ENCODE assay signal across 9 cellular contexts in the genomic region with DNA sequence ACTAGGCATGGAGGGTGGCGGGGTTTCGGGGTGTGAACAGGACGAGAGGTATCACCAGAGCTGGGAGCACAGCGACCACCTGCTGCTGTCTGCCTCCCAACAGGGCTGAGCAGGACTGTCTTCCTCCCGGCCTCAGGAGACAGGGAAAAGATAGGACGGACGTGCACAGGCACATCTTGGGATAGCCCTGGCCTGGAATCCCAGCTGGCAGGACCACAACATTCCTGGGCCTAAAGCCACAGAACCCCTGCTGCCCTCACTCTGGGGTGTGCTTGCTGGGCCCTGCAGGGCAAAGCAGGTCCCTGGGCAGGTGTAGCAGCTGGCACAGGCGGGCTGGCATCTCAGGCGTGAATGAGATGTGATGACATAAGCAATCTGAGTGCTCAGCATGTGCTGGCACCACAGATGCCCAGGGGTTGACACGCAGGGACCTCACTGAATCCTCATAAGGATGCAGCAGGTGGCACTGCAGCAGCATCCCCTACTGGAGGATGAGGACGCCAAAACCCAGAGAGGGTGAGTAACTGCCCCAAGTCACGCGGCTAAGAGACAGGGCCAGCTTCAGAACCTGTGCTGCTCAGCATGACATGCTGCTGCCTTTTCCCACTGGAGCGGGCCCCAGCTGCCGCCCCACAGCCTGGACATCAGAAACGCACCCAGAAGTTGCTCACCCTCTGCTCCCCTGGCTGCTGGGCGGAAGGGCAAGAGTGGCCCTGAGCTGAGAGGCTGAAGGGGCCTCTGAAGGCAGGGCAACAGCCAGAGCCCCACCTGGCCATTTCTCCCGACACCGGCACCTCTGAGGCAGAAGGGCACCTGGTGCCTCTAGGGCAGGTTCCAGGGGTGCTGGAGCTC. TPM values are rescaled to one million over a fixed set of nuclear protein-coding genes. Genes with fewer than 3 reads are reported as not detected.
DNase-seq lines count a peak whose midpoint lies in the region; ATAC-seq and TF ChIP-seq lines count a peak whose summit lies in the region.
"Had no signal": no experiment of that assay in that cellular context is flagged by ENCODE, and none has a peak within 500 bp of the region (broad histone marks: within the 10 kb centered on the region; RNA-seq: fewer than 3 reads in every experiment).

No MANE protein-coding gene starts in this region.

- no peak overlapping the region for H3K27ac ChIP-seq in GM23248
- no peak overlapping the region for H3K27ac ChIP-seq in prostate gland
- H3K27ac ChIP-seq in uterus = no peak overlapping the region

- DNase-seq in 8988T = peak; percentile 64
- DNase-seq in GM23248 = peak; percentile 35
- DNase-seq in RKO (ENCODE audit: low spot score) = peak; percentile 41
- DNase-seq in fibroblast of villous mesenchyme (ENCODE audit: low read depth) = no peak
- no peak for DNase-seq in prostate gland (ENCODE audit: low spot score)
- no peak for DNase-seq in uterus
- DNase-seq in SW480 (ENCODE audit: low spot score) = no peak
- DNase-seq: NCI-H1092 had no signal

- no peaks in the 10 kb centered on the region for H3K9me2 ChIP-seq in GM23248 (ENCODE audit: insufficient read depth)

- ATAC-seq in HG02763 (IDR thresholded peaks at IDR 0.05; ENCODE audit: unreplicated experiment) = no peak

- TF ChIP-seq CTCF in fibroblast of villous mesenchyme (IDR thresholded peaks at IDR 0.05; ENCODE audit: insufficient read depth, low read depth, low read length) (peak; percentile 11), prostate gland (IDR thresholded peaks at IDR 0.05) (no peak), uterus (IDR thresholded peaks at IDR 0.05) (no peak)

- no peak overlapping the region for H3K9ac ChIP-seq in GM23248

- TF ChIP-seq POLR2A in prostate gland (IDR thresholded peaks at IDR 0.05) (no peak), uterus (IDR thresholded peaks at IDR 0.05) (no peak)

- H3K4me3 ChIP-seq in GM23248 = no peak overlapping the region
- no peak overlapping the region for H3K4me3 ChIP-seq in fibroblast of villous mesenchyme (ENCODE audit: low read depth, low read length)
- H3K4me3 ChIP-seq in prostate gland = no peak overlapping the region
- H3K4me3 ChIP-seq in uterus = no peak overlapping the region

- H3K4me2 ChIP-seq in GM23248 (ENCODE audit: unreplicated experiment) = no peak overlapping the region

- no peaks in the 10 kb centered on the region for H3F3A ChIP-seq in GM23248 (ENCODE audit: insufficient read depth)

- H3K4me1 ChIP-seq in GM23248 (ENCODE audit: insufficient read depth) (no peaks in the 10 kb centered on the region), prostate gland (replicated peaks) (peaks cover 11% of the 10 kb centered on the region), uterus (no peaks in the 10 kb centered on the region)

- intact Hi-C loops in prostate gland (cut with DNase I) (loop anchor here (10.0 kb wide), 1 partner anchor 125 kb away; no protein-coding TSS in a partner anchor), uterus (cut with DNase I; ENCODE audit: low total_unique reads) (no loop called here)

- in situ Hi-C loops in GM23248 (cut with MboI) = loop anchor here (10.0 kb wide), 1 partner anchor 55 kb away; the partner anchor contains the start of gene PAM16

- no peaks in the 10 kb centered on the region for H4K20me1 ChIP-seq in GM23248 (ENCODE audit: insufficient read depth)

- H3K9me3 ChIP-seq in GM23248 (ENCODE audit: low read depth) (no peaks in the 10 kb centered on the region), prostate gland (no peaks in the 10 kb centered on the region), uterus (no peaks in the 10 kb centered on the region)

- H2AFZ ChIP-seq in GM23248 = no peak overlapping the region

- no peaks in the 10 kb centered on the region; the same call in 1 of the 2 replicates for H3K36me3 ChIP-seq in GM23248 (ENCODE audit: low read depth)
- peaks cover 0 to 7% of the 10 kb centered on the region in 2 donors for H3K36me3 ChIP-seq in prostate gland
- no peaks in the 10 kb centered on the region for H3K36me3 ChIP-seq in uterus

- peaks cover 35% of the 10 kb centered on the region for H3K79me2 ChIP-seq in GM23248 (ENCODE audit: insufficient read depth)

- WGBS in GM23248 (ENCODE audit: low coverage in 1 of 2, low lambda C conversion rate in 2 of 2, missing lambda C conversion rate in 2 of 2), 2 experiments = 86% methylated on average over 16 to 19 of the region's 19 CpGs
- 58% methylated on average over 19 of the region's 19 CpGs for WGBS in prostate gland

- H3K27me3 ChIP-seq in GM23248 (replicated peaks; ENCODE audit: insufficient read depth) (no peaks in the 10 kb centered on the region), prostate gland (replicated peaks; ENCODE audit: insufficient read depth) (no peaks in the 10 kb centered on the region), uterus (no peaks in the 10 kb centered on the region)

RNA-seq across cellular contexts. Expression of gene CORO7, which starts 7.1 kb away (rescaled TPM):
- 13.2 and 27.7 TPM in 2 replicates for total RNA-seq in GM23248 (2014; rRNA removed; shearing (Covaris generic))
- 5.9 and 7.3 TPM in 2 replicates for polyA plus RNA-seq in GM23248 (2016; fragmentation: Nextera tagmentation; extraction: Ambion mirVana)
- total RNA-seq in fibroblast of villous mesenchyme (9.9 and 18.0 TPM in 2 replicates), prostate gland (100 to 1,000 TPM in 1 of 2 donors, 10 to 100 TPM in 1; 24.1 to 122 TPM), uterus (10 to 100 TPM; 13.8 to 52.1 (median 30.0) TPM)

RNA-seq across cellular contexts. Expression of gene DNAJA3, which starts 16.4 kb away (rescaled TPM):
- 43.9 and 47.2 TPM in 2 replicates for total RNA-seq in GM23248 (2014; rRNA removed; shearing (Covaris generic))
- 50.9 and 51.0 TPM in 2 replicates for polyA plus RNA-seq in GM23248 (2016; fragmentation: Nextera tagmentation; extraction: Ambion mirVana)
- total RNA-seq in fibroblast of villous mesenchyme = 36.4 and 50.1 TPM in 2 replicates
- total RNA-seq in prostate gland = 10 to 100 TPM; 47.6 to 60.0 TPM
- 10 to 100 TPM; 13.8 to 44.9 (median 36.4) TPM for total RNA-seq in uterus

RNA-seq across cellular contexts. Expression of gene VASN, which starts 37.7 kb away (rescaled TPM):
- total RNA-seq in GM23248 (2014; rRNA removed; shearing (Covaris generic)) = 223 and 234 TPM in 2 replicates
- polyA plus RNA-seq in GM23248 (2016; fragmentation: Nextera tagmentation; extraction: Ambion mirVana) = 160 and 169 TPM in 2 replicates
- total RNA-seq in fibroblast of villous mesenchyme (133 and 180 TPM in 2 replicates), prostate gland (10 to 100 TPM; 13.1 to 97.4 TPM), uterus (10 to 100 TPM in 3 of 4 donors, 1 to 10 TPM in 1; 3.6 to 49.0 (median 19.9) TPM)

RNA-seq across cellular contexts. Expression of gene PAM16, which starts 58.2 kb away (rescaled TPM):
- 20.4 and 33.0 TPM in 2 replicates for total RNA-seq in GM23248 (2014; rRNA removed; shearing (Covaris generic))
- polyA plus RNA-seq in GM23248 (2016; fragmentation: Nextera tagmentation; extraction: Ambion mirVana) = 74.5 and 78.9 TPM in 2 replicates
- total RNA-seq in fibroblast of villous mesenchyme (19.9 and 23.5 TPM in 2 replicates), prostate gland (100 to 1,000 TPM in 1 of 2 donors, 10 to 100 TPM in 1; 28.6 to 100 TPM), uterus (100 to 1,000 TPM in 1 of 4 donors, 10 to 100 TPM in 2, 1 to 10 TPM in 1; 8.9 to 438 (median 35.3) TPM)

Comparison
In these comparisons a context has a peak if more than half of its experiments do, and no peak if none do; other contexts are left out.
1. DNase-seq: peak in 8988T (single experiment), GM23248 (single experiment) and RKO (single experiment); none in fibroblast of villous mesenchyme (single experiment), prostate gland (single experiment), uterus (0 of 2) and SW480 (single experiment).